In the genomic region with DNA sequence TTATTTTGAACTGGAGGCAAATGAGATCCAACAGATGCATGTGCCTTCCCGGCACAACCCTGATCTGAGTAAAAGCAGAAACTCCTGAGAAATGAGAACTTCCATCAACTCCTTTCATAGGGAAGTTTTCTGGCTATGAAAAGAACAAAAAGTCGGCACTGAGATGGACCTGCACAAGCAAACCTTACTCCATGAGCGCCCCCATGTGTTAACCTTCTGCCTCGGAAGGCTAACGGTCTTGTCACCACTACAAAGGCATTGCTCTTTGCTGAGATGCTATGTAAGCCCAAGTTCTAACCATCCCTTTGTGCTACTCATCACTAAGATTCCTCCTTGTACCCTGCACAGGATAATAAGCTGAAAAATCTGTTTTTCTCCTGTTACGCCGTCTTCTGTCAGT, we compare ENCODE assay signal across 11 cellular contexts. TPM values are rescaled to one million over a fixed set of nuclear protein-coding genes. Genes with fewer than 3 reads are reported as not detected.
A peak's percentile ranks its signal among the peaks of the same experiment; 100 is the strongest.
DNase-seq lines count a peak whose midpoint lies in the region; ATAC-seq and TF ChIP-seq lines count a peak whose summit lies in the region.
"Had no signal": no experiment of that assay in that cellular context is flagged by ENCODE, and none has a peak within 500 bp of the region (broad histone marks: within the 10 kb centered on the region; RNA-seq: fewer than 3 reads in every experiment).

No MANE protein-coding gene starts in this region.

- H3K27ac Mint-ChIP-seq in stimulated activated naive B cell treated with anti-CD40 and anti-IgM and Interleukin-4, amounts not matched to agents 10 μg/mL and 1 μg/mL and 100 μg/mL, for 72 hours: no peak overlapping the region
- H3K27ac Mint-ChIP-seq: memory B cell had no signal

- no peak for DNase-seq in HFF-Myc (ENCODE audit: extremely low read depth, low read depth)
- DNase-seq in SJCRH30: peak; percentile 32 to 52
- peak; percentile 59 for DNase-seq in iPS-NIHi7 (ENCODE audit: extremely low spot score)
- no peak for DNase-seq in activated gamma-delta T cell (lab: John Stamatoyannopoulos, UW)
- DNase-seq in NOMO-1 treated with DMSO at 0.1 percent for 48 hours (lab: John Stamatoyannopoulos, UW; ENCODE audit: unreplicated experiment): no peak
- DNase-seq in stimulated activated naive B cell treated with anti-CD40 and anti-IgM and Interleukin-4, amounts not matched to agents 10 μg/mL and 1 μg/mL and 100 μg/mL, for 72 hours: no peak
- DNase-seq: stimulated activated CD4-positive, alpha-beta T cell treated with anti-CD3 and anti-CD28 coated beads, Interleukin-4, amount 100 ng/mL, for 4 hours; T1000 had no signal

- no peaks in the 10 kb centered on the region for H4K20me1 ChIP-seq in DOHH2 (ENCODE audit: control insufficient read depth, insufficient read depth, low read depth, low read length)

- H3K9me3 Mint-ChIP-seq in stimulated activated naive B cell treated with anti-CD40 and anti-IgM and Interleukin-4, amounts not matched to agents 10 μg/mL and 1 μg/mL and 100 μg/mL, for 72 hours: no peaks in the 10 kb centered on the region
- H3K9me3 Mint-ChIP-seq: memory B cell had no signal

- H3K27me3 Mint-ChIP-seq in stimulated activated naive B cell treated with anti-CD40 and anti-IgM and Interleukin-4, amounts not matched to agents 10 μg/mL and 1 μg/mL and 100 μg/mL, for 72 hours: peaks cover 0 to 10% of the 10 kb centered on the region in 2 donors

- no peaks in the 10 kb centered on the region for H3K4me1 Mint-ChIP-seq in stimulated activated naive B cell treated with anti-CD40 and anti-IgM and Interleukin-4, amounts not matched to agents 10 μg/mL and 1 μg/mL and 100 μg/mL, for 72 hours
- H3K4me1 Mint-ChIP-seq: memory B cell had no signal

- H3K4me1 ChIP-seq in DOHH2 (ENCODE audit: control insufficient read depth, low read length) (no peaks in the 10 kb centered on the region), SJCRH30 (no peaks in the 10 kb centered on the region)

- H3K4me3 ChIP-seq in DOHH2 (ENCODE audit: low read length) (no peak overlapping the region), HFF-Myc (replicated peaks; ENCODE audit: low read depth, low read length) (no peak overlapping the region), SJCRH30 (no peak overlapping the region)

- TF ChIP-seq CTCF in DOHH2 (IDR thresholded peaks at IDR 0.05; ENCODE audit: low read depth, low read length, poor library complexity, severe bottlenecking) (peak; percentile 27), HFF-Myc (IDR thresholded peaks at IDR 0.05; ENCODE audit: low read depth, low read length, missing control alignments) (peak; percentile 25)

- H3K27me3 ChIP-seq in DOHH2 (ENCODE audit: control insufficient read depth, low read length): peaks cover 4% of the 10 kb centered on the region
- no peaks in the 10 kb centered on the region for H3K27me3 ChIP-seq in SJCRH30

- H3F3A ChIP-seq in DOHH2 (ENCODE audit: control insufficient read depth, insufficient read depth): no peaks in the 10 kb centered on the region

- ATAC-seq in stimulated activated naive B cell treated with anti-CD40 and anti-IgM and Interleukin-4, amounts not matched to agents 10 μg/mL and 1 μg/mL and 100 μg/mL, for 72 hours (replicated peaks): no peak
- no peak for ATAC-seq in HG03342 (IDR thresholded peaks at IDR 0.05; ENCODE audit: unreplicated experiment)

- no peak overlapping the region for H3K4me3 Mint-ChIP-seq in stimulated activated naive B cell treated with anti-CD40 and anti-IgM and Interleukin-4, amounts not matched to agents 10 μg/mL and 1 μg/mL and 100 μg/mL, for 72 hours
- H3K4me3 Mint-ChIP-seq: memory B cell had no signal

- no peaks in the 10 kb centered on the region for H3K9me2 ChIP-seq in DOHH2 (replicated peaks; ENCODE audit: control insufficient read depth, low read length)

- H3K36me3 Mint-ChIP-seq in stimulated activated naive B cell treated with anti-CD40 and anti-IgM and Interleukin-4, amounts not matched to agents 10 μg/mL and 1 μg/mL and 100 μg/mL, for 72 hours: no peaks in the 10 kb centered on the region
- H3K36me3 Mint-ChIP-seq: memory B cell had no signal

- H3K36me3 ChIP-seq in DOHH2 (ENCODE audit: control insufficient read depth, low read length) (no peaks in the 10 kb centered on the region), SJCRH30 (no peaks in the 10 kb centered on the region)

- H3K27ac ChIP-seq in DOHH2 (ENCODE audit: low read depth, low read length) (no peak overlapping the region), SJCRH30 (no peak overlapping the region)

- no peaks in the 10 kb centered on the region for H3K79me2 ChIP-seq in DOHH2 (ENCODE audit: control insufficient read depth, low read length)

- H3K4me2 ChIP-seq in DOHH2 (ENCODE audit: low read length): no peak overlapping the region

- H3K9me3 ChIP-seq in DOHH2 (ENCODE audit: control insufficient read depth, insufficient read depth, low read length): no peaks in the 10 kb centered on the region
- no peaks in the 10 kb centered on the region for H3K9me3 ChIP-seq in SJCRH30 (replicated peaks)

RNA-seq across cellular contexts. Expression of a gene that starts 57.3 kb away (rescaled TPM):
- not detected in 2 replicates for total RNA-seq in SJCRH30 (2014; rRNA removed; shearing (Covaris generic))

Comparison
In these comparisons a context has a peak if more than half of its experiments do, and no peak if none do; other contexts are left out.
1. DNase-seq: peak in SJCRH30 (2 of 2) and iPS-NIHi7 (single experiment); none in HFF-Myc (single experiment), activated gamma-delta T cell (single experiment), NOMO-1 treated with DMSO at 0.1 percent for 48 hours (single experiment) and stimulated activated naive B cell treated with anti-CD40 and anti-IgM and Interleukin-4, amounts not matched to agents 10 μg/mL and 1 μg/mL and 100 μg/mL, for 72 hours (single experiment).